ENCODE assay signal across 10 cellular contexts in the genomic region with DNA sequence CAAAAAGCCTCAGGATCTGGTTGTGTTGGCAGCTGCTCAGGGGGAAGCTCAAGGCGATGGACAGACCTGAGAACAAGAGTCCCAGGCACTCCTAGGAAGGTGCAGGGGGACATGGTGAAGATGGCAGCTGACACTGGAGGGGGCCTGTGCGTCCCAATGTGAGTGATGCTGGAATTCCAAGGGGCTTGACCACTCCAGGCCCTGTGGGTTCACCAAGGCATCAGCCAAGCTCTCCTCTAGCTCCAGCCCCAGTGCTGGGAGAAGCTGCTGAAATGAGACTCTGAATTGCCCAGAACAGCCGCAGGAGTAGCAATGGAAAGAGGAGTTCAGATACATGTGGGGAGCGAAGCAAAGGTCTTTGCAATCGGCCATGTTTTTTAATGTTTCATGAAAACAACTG.
"Had no signal": no experiment of that assay in that cellular context is flagged by ENCODE, and none has a peak within 500 bp of the region (broad histone marks: within the 10 kb centered on the region; RNA-seq: fewer than 3 reads in every experiment).

No MANE protein-coding gene starts in this region.

- H3K4me3 ChIP-seq: cardiac muscle cell, heart right ventricle, left lung had no signal

- H3K9me3 ChIP-seq: heart right ventricle, left lung had no signal

- H3K27ac ChIP-seq: cardiac muscle cell, heart right ventricle, left lung had no signal

- H3K4me3 Mint-ChIP-seq: memory B cell had no signal

- H3K27me3 ChIP-seq: cardiac muscle cell, heart right ventricle, left lung had no signal

- H3K9me3 Mint-ChIP-seq: memory B cell had no signal

- DNase-seq: activated CD4-positive, alpha-beta T cell treated with anti-CD3 and anti-CD28 coated beads, Interleukin-2, amount 50 U/mL, for 4 hours; activated gamma-delta T cell; activated T-cell treated with anti-CD3 and anti-CD28 coated beads for 4 hours; heart right ventricle; left lung; retina; stimulated activated CD4-positive, alpha-beta T cell treated with anti-CD3 and anti-CD28 coated beads, Interleukin-4, amount 100 ng/mL, for 1 hour; stimulated activated CD8-positive, alpha-beta memory T cell treated with anti-CD3 and anti-CD28 coated beads, Interleukin-4, amount 100 ng/mL, for 48 hours had no signal

- H3K36me3 ChIP-seq: cardiac muscle cell had no signal

- H3K27ac Mint-ChIP-seq: memory B cell had no signal

- H3K27me3 Mint-ChIP-seq: memory B cell had no signal

- ATAC-seq: heart right ventricle, left lung had no signal
